ENCODE assay signal across 2 cellular contexts in the genomic region with DNA sequence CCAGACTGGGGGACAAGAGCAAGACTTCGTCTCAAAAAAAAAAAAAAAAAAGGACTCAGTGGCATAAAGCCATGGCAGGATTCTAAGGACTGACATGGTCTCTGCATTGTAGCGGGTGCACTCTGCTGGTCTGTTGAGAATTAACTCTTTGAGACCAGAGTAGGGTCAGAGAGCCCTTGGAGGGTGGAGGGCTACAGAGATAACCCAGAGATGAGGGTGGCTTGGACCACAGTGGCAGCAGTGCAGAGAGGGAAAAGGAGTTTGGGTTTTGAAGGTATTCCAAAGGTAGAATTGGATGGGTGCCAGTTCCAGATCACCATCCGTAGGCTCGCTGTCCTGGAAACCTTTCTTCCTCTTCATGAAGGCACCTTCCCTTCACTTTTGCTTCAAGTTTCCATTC.
TF ChIP-seq lines count a peak whose summit lies in the region.

No MANE protein-coding gene starts in this region.

TF ChIP-seq in IMR-90, 13 proteins besides CTCF, POLR2A, EP300 and RAD21:
- no peak for TF ChIP-seq MAZ (IDR thresholded peaks at IDR 0.05; ENCODE audit: borderline replicate concordance, low read depth, low read length)
- no peak for TF ChIP-seq MAFK (IDR thresholded peaks at IDR 0.05; ENCODE audit: low read depth, low read length)
- TF ChIP-seq, protein P1, sequence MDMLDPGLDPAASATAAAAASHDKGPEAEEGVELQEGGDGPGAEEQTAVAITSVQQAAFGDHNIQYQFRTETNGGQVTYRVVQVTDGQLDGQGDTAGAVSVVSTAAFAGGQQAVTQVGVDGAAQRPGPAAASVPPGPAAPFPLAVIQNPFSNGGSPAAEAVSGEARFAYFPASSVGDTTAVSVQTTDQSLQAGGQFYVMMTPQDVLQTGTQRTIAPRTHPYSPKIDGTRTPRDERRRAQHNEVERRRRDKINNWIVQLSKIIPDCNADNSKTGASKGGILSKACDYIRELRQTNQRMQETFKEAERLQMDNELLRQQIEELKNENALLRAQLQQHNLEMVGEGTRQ (IDR thresholded peaks at IDR 0.05; ENCODE audit: low read depth, low read length) = no peak
- no peak for TF ChIP-seq SMC3 (IDR thresholded peaks at IDR 0.05; ENCODE audit: low read depth, low read length)

TF ChIP-seq in GM12878, 131 proteins besides CTCF, POLR2A, EP300 and RAD21:
- TF ChIP-seq ZNF384 (IDR thresholded peaks at IDR 0.05; ENCODE audit: borderline replicate concordance, low read depth, low read length) = peak; percentile 38; the same call in 1 of the 2 replicates
- no peak for TF ChIP-seq ASH2L (IDR thresholded peaks at IDR 0.05; ENCODE audit: borderline replicate concordance, low read depth)
TF ChIP-seq in GM12878: peak in this region for 1.
